8 cellular contexts compared by ENCODE assay signal in genomic region chr7:29988391-29989256, GRCh38. TPM values are rescaled to one million over a fixed set of nuclear protein-coding genes. Genes with fewer than 3 reads are reported as not detected.
DNase-seq lines count a peak whose midpoint lies in the region; ATAC-seq and TF ChIP-seq lines count a peak whose summit lies in the region.

No MANE protein-coding gene starts in this region.

- DNase-seq in Calu3 (peak; percentile 66), HL-60 (ENCODE audit: low read depth in 1 of 2, low spot score in 1 of 2) (peak in 1 of 2 experiments; percentile 10), SK-N-MC (ENCODE audit: low read depth, low spot score) (no peak), iPS DF 4.7 (ENCODE audit: extremely low read depth, low spot score) (peak; percentile 38), renal cortical epithelial cell (ENCODE audit: low read depth) (peak; percentile 43)
- DNase-seq in effector CD4-positive, alpha-beta T cell = no peak

- peak overlapping the region; percentile 75 for H3K4me3 Mint-ChIP-seq in Calu3 (ENCODE audit: low read depth, unreplicated experiment)
- H3K4me3 Mint-ChIP-seq in brain = peak overlapping the region; percentile 82 to 97 (median 93)

- H3K27ac Mint-ChIP-seq in Calu3 (ENCODE audit: unreplicated experiment) (peak overlapping the region; percentile 98), brain (peak overlapping the region; percentile 94 to 100 (median 97))

- CTCF ChIA-PET in Calu3 (lab: Charles Lee) = interaction anchor here (0.6 to 2.0 kb wide), 2 partner anchors 73 to 636 kb away, joined by 3 to 9 read pairs; no protein-coding TSS in a partner anchor

- no peak for TF ChIP-seq CTCF in Calu3 (IDR thresholded peaks at IDR 0.05; ENCODE audit: unreplicated experiment)
- no peak for TF ChIP-seq CTCF in HL-60 (IDR thresholded peaks at IDR 0.05; ENCODE audit: insufficient read depth, low read length)
- no peak for TF ChIP-seq CTCF in brain (conservative IDR thresholded peaks at IDR 0.05)

- H3K9me3 Mint-ChIP-seq in Calu3 (ENCODE audit: low read depth, unreplicated experiment) (no peaks in the 10 kb centered on the region), brain (peaks cover 16 to 46% (median 24%) of the 10 kb centered on the region in 5 experiments)

- TSS peak; percentile 73 for BruUV-seq in Calu3 (replicated peaks; lab: Mats Ljungman, UMichigan)

- ATAC-seq in GM19467 (IDR thresholded peaks at IDR 0.05; ENCODE audit: unreplicated experiment) = peak; percentile 35

- H3K9me3 ChIP-seq in SK-N-MC (ENCODE audit: low read depth, low read length) = no peaks in the 10 kb centered on the region; the same call in 1 of the 2 replicates

- H3K27me3 Mint-ChIP-seq in Calu3 (ENCODE audit: unreplicated experiment) (no peaks in the 10 kb centered on the region), brain (peaks cover 7% of the 10 kb centered on the region)

- no peak overlapping the region for H3K27ac ChIP-seq in HL-60 (replicated peaks)
- H3K27ac ChIP-seq in SK-N-MC = peak overlapping the region; percentile 49

- peaks cover 42% of the 10 kb centered on the region for H3K36me3 Mint-ChIP-seq in Calu3 (ENCODE audit: insufficient read depth, unreplicated experiment)
- peaks cover 26% of the 10 kb centered on the region for H3K36me3 Mint-ChIP-seq in brain

- no peaks in the 10 kb centered on the region for H3K36me3 ChIP-seq in SK-N-MC (ENCODE audit: insufficient read depth, low read length)

- H3K27me3 ChIP-seq in HL-60 (ENCODE audit: insufficient read depth, poor library complexity, severe bottlenecking) = peaks cover 17% of the 10 kb centered on the region

- peak overlapping the region; percentile 73 for H3K4me3 ChIP-seq in HL-60 (replicated peaks; ENCODE audit: insufficient read depth, low read length)
- peak overlapping the region; percentile 96 for H3K4me3 ChIP-seq in SK-N-MC

- peak overlapping the region; percentile 82 for H3K9ac ChIP-seq in SK-N-MC (ENCODE audit: insufficient read length)

- H3K4me1 Mint-ChIP-seq in Calu3 (ENCODE audit: low read depth, unreplicated experiment) (peaks cover 50% of the 10 kb centered on the region), brain (peaks cover 25% of the 10 kb centered on the region)

- intact Hi-C loops in Calu3 (cut with micrococcal nuclease; ENCODE audit: unreplicated experiment) = no loop called here

RNA-seq across cellular contexts. Expression of gene SCRN1, which starts 1.0 kb away (rescaled TPM):
- total RNA-seq in Calu3 (2022) (116 and 130 TPM in 2 replicates), renal cortical epithelial cell (81.3 and 127 TPM in 2 replicates)
- polyA plus RNA-seq in brain (ENCODE audit: insufficient read depth, low read depth, low replicate concordance) = 142 TPM

RNA-seq across cellular contexts. Expression of gene FKBP14, which starts 37.9 kb away (rescaled TPM):
- 26.2 and 30.5 TPM in 2 replicates for total RNA-seq in Calu3 (2022)
- polyA plus RNA-seq in brain (ENCODE audit: insufficient read depth, low read depth, low replicate concordance) = 1.5 TPM
- 16.3 and 35.4 TPM in 2 replicates for total RNA-seq in renal cortical epithelial cell

RNA-seq across cellular contexts. Expression of gene PLEKHA8, which starts 39.6 kb away (rescaled TPM):
- total RNA-seq in Calu3 (2022) = 25.0 and 27.6 TPM in 2 replicates
- 5.0 TPM for polyA plus RNA-seq in brain (ENCODE audit: insufficient read depth, low read depth, low replicate concordance)
- 19.6 and 24.7 TPM in 2 replicates for total RNA-seq in renal cortical epithelial cell

Comparison
In these comparisons a context has a peak if more than half of its experiments do, and no peak if none do; other contexts are left out.
1. DNase-seq: peak in Calu3 (single experiment), iPS DF 4.7 (single experiment) and renal cortical epithelial cell (single experiment); none in SK-N-MC (single experiment) and effector CD4-positive, alpha-beta T cell (single experiment).